ENCODE assay signal across 13 cellular contexts in the genomic region with DNA sequence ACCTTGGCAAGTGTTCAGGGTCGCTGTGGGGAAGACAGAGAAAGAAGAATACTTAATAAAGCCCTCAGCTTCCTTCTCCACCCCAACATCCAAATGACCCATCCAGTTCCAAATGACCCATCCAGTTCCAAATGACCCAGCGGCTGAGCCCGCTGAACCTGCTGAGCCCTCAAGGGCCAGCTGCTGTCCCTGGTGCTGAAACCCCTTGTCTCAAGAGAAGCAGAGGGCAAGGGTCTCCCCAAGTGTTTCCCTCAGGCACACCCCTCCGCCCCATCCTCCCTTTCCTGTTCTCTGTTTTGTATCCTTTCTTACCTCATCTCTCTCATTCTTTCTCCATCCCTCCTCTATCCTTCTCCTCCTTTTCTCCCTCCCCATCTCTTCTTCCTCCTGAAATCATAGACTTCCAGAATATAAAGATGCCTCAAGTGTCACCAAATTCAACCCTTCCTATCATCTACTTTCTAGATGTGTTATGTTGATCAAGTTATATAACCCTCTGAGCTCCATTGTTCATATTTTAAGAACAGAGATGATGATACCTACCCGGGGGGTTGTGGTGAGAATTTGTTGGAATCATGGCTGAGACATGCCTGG. TPM values are rescaled to one million over a fixed set of nuclear protein-coding genes. Genes with fewer than 3 reads are reported as not detected.
DNase-seq lines count a peak whose midpoint lies in the region; ATAC-seq and TF ChIP-seq lines count a peak whose summit lies in the region.
"Had no signal": no experiment of that assay in that cellular context is flagged by ENCODE, and none has a peak within 500 bp of the region (broad histone marks: within the 10 kb centered on the region; RNA-seq: fewer than 3 reads in every experiment).

No MANE protein-coding gene starts in this region.

- TF ChIP-seq CTCF in cardiac fibroblast (IDR thresholded peaks at IDR 0.05; ENCODE audit: low read depth, low read length) (no peak), neural crest cell (conservative IDR thresholded peaks at IDR 0.05) (no peak), omental fat pad (IDR thresholded peaks at IDR 0.05) (no peak)

- DNase-seq in activated T-cell treated with anti-CD3 and anti-CD28 coated beads, Interleukin-2, amount 50 U/mL, for 48 hours: peak; percentile 22 to 23
- no peak for DNase-seq in activated T-cell treated with anti-CD3 and anti-CD28 coated beads, Interleukin-2, amount 50 U/mL, for 1 hour
- peak; percentile 31 for DNase-seq in M059J (ENCODE audit: low read depth)
- DNase-seq in cardiac fibroblast (ENCODE audit: low read depth in 2 of 2): peak; percentile 39 to 46
- DNase-seq in neural crest cell (ENCODE audit: low read depth, low spot score): peak; percentile 75
- no peak for DNase-seq in omental fat pad (ENCODE audit: low spot score)
- DNase-seq in NCI-H524 treated with DMSO at 0.1 percent for 48 hours (lab: John Stamatoyannopoulos, UW): no peak
- DNase-seq: activated T-cell treated with anti-CD3 and anti-CD28 coated beads, Interleukin-2, amount 50 U/mL, for 24 hours; NCI-H1436 treated with DMSO at 0.1 percent for 48 hours had no signal

- no peaks in the 10 kb centered on the region for H3K9me3 Mint-ChIP-seq in neural crest cell
- H3K9me3 Mint-ChIP-seq: activated T-cell treated with anti-CD3 and anti-CD28 coated beads, Interleukin-2, amount 50 U/mL, for 24 hours; stimulated activated naive CD8-positive, alpha-beta T cell treated with anti-CD3 and anti-CD28 coated beads, Interleukin-15, Interleukin-2, amounts not matched to agents 100 ng/mL and 50 ng/mL, for 24 hours had no signal

- ATAC-seq in HG03342 (IDR thresholded peaks at IDR 0.05; ENCODE audit: unreplicated experiment) (no peak), omental fat pad (ENCODE audit: low FRiP score) (no peak)

- peak overlapping the region; percentile 27 for H3K4me3 Mint-ChIP-seq in neural crest cell
- H3K4me3 Mint-ChIP-seq: activated T-cell treated with anti-CD3 and anti-CD28 coated beads, Interleukin-2, amount 50 U/mL, for 24 hours; stimulated activated naive CD8-positive, alpha-beta T cell treated with anti-CD3 and anti-CD28 coated beads, Interleukin-15, Interleukin-2, amounts not matched to agents 100 ng/mL and 50 ng/mL, for 24 hours had no signal

- no peaks in the 10 kb centered on the region for H3K27me3 Mint-ChIP-seq in neural crest cell (ENCODE audit: low read depth)

- no peaks in the 10 kb centered on the region for H3K36me3 Mint-ChIP-seq in neural crest cell (ENCODE audit: low read depth)

- peaks cover 28% of the 10 kb centered on the region for H3K4me1 Mint-ChIP-seq in neural crest cell

- H3K4me3 ChIP-seq in cardiac fibroblast (replicated peaks in 1 of 2; ENCODE audit: low read depth in 2 of 2, low read length in 2 of 2): no peak overlapping the region
- H3K4me3 ChIP-seq: SJSA1 had no signal

- H3K27ac Mint-ChIP-seq in neural crest cell (ENCODE audit: unreplicated experiment): no peak overlapping the region
- H3K27ac Mint-ChIP-seq: activated T-cell treated with anti-CD3 and anti-CD28 coated beads, Interleukin-2, amount 50 U/mL, for 24 hours; stimulated activated naive CD8-positive, alpha-beta T cell treated with anti-CD3 and anti-CD28 coated beads, Interleukin-15, Interleukin-2, amounts not matched to agents 100 ng/mL and 50 ng/mL, for 24 hours had no signal

RNA-seq across cellular contexts. Expression of gene CCDC33, which starts 29.0 kb away (rescaled TPM):
- 0.22 TPM in 1 of 2 replicates, not detected in the other for total RNA-seq in M059J (2014; rRNA removed; shearing (Covaris generic))
- total RNA-seq in neural crest cell (15.1 and 15.6 TPM in 2 replicates), omental fat pad (not detected)
- total RNA-seq: mononuclear cell, SJSA1 had no signal

Comparison
In these comparisons a context has a peak if more than half of its experiments do, and no peak if none do; other contexts are left out.
1. DNase-seq: peak in activated T-cell treated with anti-CD3 and anti-CD28 coated beads, Interleukin-2, amount 50 U/mL, for 48 hours (2 of 2), M059J (single experiment), cardiac fibroblast (2 of 2) and neural crest cell (single experiment); none in activated T-cell treated with anti-CD3 and anti-CD28 coated beads, Interleukin-2, amount 50 U/mL, for 1 hour (single experiment), omental fat pad (single experiment) and NCI-H524 treated with DMSO at 0.1 percent for 48 hours (single experiment).
2. RNA of gene CCDC33, which starts 29.0 kb away (total RNA-seq): 15.1 to 15.6 TPM in neural crest cell; 0.22 TPM in M059J and not detected in omental fat pad; every median in the first group is over 10 times any median in the second.